ENCODE assay signal across 8 cellular contexts in the genomic region with DNA sequence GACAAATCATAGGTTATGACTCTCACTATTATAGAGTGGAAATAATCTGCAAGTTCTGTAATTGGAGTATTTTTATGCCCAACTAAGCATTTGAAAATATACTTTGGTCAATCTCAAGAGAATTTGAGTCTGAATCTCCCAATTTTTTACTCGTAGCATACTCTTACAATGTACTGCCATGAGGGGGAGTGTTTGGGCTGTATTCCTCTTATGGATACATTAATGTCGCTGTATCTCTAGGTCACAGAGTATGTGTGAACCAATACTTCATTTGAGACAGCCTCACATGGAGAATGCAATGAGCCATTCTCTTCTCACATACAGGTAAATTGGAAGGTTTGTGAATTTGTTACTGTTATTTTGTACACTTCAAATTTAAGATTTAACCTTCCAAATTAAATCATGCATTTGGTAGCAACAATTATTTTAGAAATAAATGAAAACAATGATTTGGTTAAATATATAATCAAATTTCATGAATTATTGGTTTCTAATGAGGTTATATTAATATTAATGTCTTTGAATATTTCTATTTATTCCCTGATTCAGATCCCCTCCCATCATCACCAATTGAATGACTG. TPM values are rescaled to one million over a fixed set of nuclear protein-coding genes. Genes with fewer than 3 reads are reported as not detected.
DNase-seq lines count a peak whose midpoint lies in the region; ATAC-seq, FAIRE-seq and TF ChIP-seq lines count a peak whose summit lies in the region.

No MANE protein-coding gene starts in this region.

- intact Hi-C loops in lower lobe of right lung (cut with DNase I) = loop anchor here (10.0 kb wide), 1 partner anchor 207 kb away; no protein-coding TSS in a partner anchor

- no peaks in the 10 kb centered on the region for H3K9me3 ChIP-seq in HAP-1
- H3K9me3 ChIP-seq in lower lobe of right lung = no peaks in the 10 kb centered on the region

- H3K27me3 ChIP-seq in GM06990 (replicated peaks; ENCODE audit: control insufficient read depth, insufficient read depth, low read length) = no peaks in the 10 kb centered on the region
- no peaks in the 10 kb centered on the region; the same call in 1 of the 2 replicates for H3K27me3 ChIP-seq in HAP-1 (ENCODE audit: low read depth)
- no peaks in the 10 kb centered on the region for H3K27me3 ChIP-seq in lower lobe of right lung (ENCODE audit: low read depth)

- H3K4me3 ChIP-seq in GM06990 (replicated peaks; ENCODE audit: low read depth, low read length) = no peak overlapping the region
- no peak overlapping the region for H3K4me3 ChIP-seq in HAP-1
- H3K4me3 ChIP-seq in choroid plexus epithelial cell (ENCODE audit: low read depth, low read length) = no peak overlapping the region
- no peak overlapping the region for H3K4me3 ChIP-seq in lower lobe of right lung

- DNase-seq in GM06990 (ENCODE audit: extremely low read depth, insufficient read length) (peak; percentile 37), HAP-1 (ENCODE audit: low spot score in 2 of 2) (peak; percentile 56 to 77), Kasumi-1 (lab: John Stamatoyannopoulos, UW) (peak; percentile 94 to 97), RPMI7951 (ENCODE audit: low read depth) (peak; percentile 59), choroid plexus epithelial cell (ENCODE audit: low read depth) (peak; percentile 89), lower lobe of right lung (no peak)
- DNase-seq in activated effector memory CD4-positive, alpha-beta T cell treated with Interleukin-2 at 50 U/mL for 16 hours = no peak

- peak; percentile 63 for TF ChIP-seq CTCF in GM06990 (IDR thresholded peaks at IDR 0.05; ENCODE audit: insufficient read depth, low read length, poor library complexity, severe bottlenecking)
- TF ChIP-seq CTCF in choroid plexus epithelial cell (conservative IDR thresholded peaks at IDR 0.05; ENCODE audit: low read depth, low read length) = peak; percentile 73
- TF ChIP-seq CTCF in lower lobe of right lung (IDR thresholded peaks at IDR 0.05) = peak; percentile 72

- H3K4me1 ChIP-seq in HAP-1 = peaks cover 2% of the 10 kb centered on the region; the same call in 1 of the 2 replicates
- H3K4me1 ChIP-seq in lower lobe of right lung = no peaks in the 10 kb centered on the region

- no peak overlapping the region for H3K27ac ChIP-seq in lower lobe of right lung

- in situ Hi-C loops in HAP-1 (cut with MboI; ENCODE audit: low sequenced_read_pairs) = no loop called here

- peak; percentile 65 for FAIRE-seq in A204.1 (lab: Jason Lieb, UNC)

- no peaks in the 10 kb centered on the region for H3K36me3 ChIP-seq in GM06990 (ENCODE audit: control insufficient read depth, insufficient read depth, low read length)
- no peaks in the 10 kb centered on the region for H3K36me3 ChIP-seq in HAP-1 (replicated peaks)
- no peaks in the 10 kb centered on the region for H3K36me3 ChIP-seq in lower lobe of right lung

- peak; percentile 92 to 93 for ATAC-seq in lower lobe of right lung

RNA-seq across cellular contexts. Expression of gene CD200, which starts 5.5 kb away (rescaled TPM):
- total RNA-seq in RPMI7951 (2014; rRNA removed; shearing (Covaris generic)) = 0.49 and 3.4 TPM in 2 replicates
- 4.4 TPM for total RNA-seq in lower lobe of right lung

RNA-seq across cellular contexts. Expression of gene SLC9C1, which starts 33.4 kb away (rescaled TPM):
- total RNA-seq in RPMI7951 (2014; rRNA removed; shearing (Covaris generic)) = not detected in 2 replicates
- total RNA-seq in lower lobe of right lung = not detected

Comparison
In these comparisons a context has a peak if more than half of its experiments do, and no peak if none do; other contexts are left out.
1. DNase-seq: peak in GM06990 (single experiment), HAP-1 (2 of 2), Kasumi-1 (2 of 2), RPMI7951 (single experiment) and choroid plexus epithelial cell (single experiment); none in lower lobe of right lung (single experiment) and activated effector memory CD4-positive, alpha-beta T cell treated with Interleukin-2 at 50 U/mL for 16 hours (single experiment).
2. Peak in every context shown above with its lines, with median percentiles within 50 percentile points of each other: CTCF ChIP-seq.